ENCODE assay signal across 1 cellular context in genomic region chr7:121003986-121004685, GRCh38.
TF ChIP-seq lines count a peak whose summit lies in the region.

No MANE protein-coding gene starts in this region.

TF ChIP-seq in HepG2, 621 proteins besides CTCF, POLR2A, EP300 and RAD21 (continued from another document):
- TF ChIP-seq ATM (IDR thresholded peaks at IDR 0.05; ENCODE audit: borderline replicate concordance): no peak
- no peak for TF ChIP-seq MTA1 (CRISPR knock-in tag; IDR thresholded peaks at IDR 0.05; ENCODE audit: borderline replicate concordance)
- no peak for TF ChIP-seq RERE (CRISPR knock-in tag; IDR thresholded peaks at IDR 0.05; ENCODE audit: low read depth)
